14 cellular contexts compared by ENCODE assay signal in the genomic region with DNA sequence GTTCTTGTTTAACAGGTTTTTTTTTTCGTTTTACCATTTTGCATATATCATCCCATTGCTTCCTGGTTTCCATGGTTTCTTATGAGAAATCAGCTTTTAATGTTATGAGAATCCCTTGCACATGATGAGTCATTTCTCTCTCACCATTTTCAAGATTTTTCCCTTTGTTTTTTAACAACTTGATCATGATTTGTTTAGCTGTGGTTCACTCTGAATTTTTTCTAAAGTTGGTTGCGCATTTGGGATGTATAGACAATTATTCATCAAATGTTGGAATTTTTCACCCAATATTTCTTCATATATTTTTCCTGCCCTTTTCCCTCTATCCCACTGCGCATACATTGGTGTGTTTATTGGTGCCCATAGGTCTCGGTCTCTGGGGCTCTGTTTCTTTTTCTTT. TPM values are rescaled to one million over a fixed set of nuclear protein-coding genes. Genes with fewer than 3 reads are reported as not detected.
A peak's percentile ranks its signal among the peaks of the same experiment; 100 is the strongest.
DNase-seq lines count a peak whose midpoint lies in the region; ATAC-seq, FAIRE-seq and TF ChIP-seq lines count a peak whose summit lies in the region.
"Had no signal": no experiment of that assay in that cellular context is flagged by ENCODE, and none has a peak within 500 bp of the region (broad histone marks: within the 10 kb centered on the region; RNA-seq: fewer than 3 reads in every experiment).

No MANE protein-coding gene starts in this region.

- peak overlapping the region; percentile 55 for H3K4me2 ChIP-seq in astrocyte (ENCODE audit: low read length)

- intact Hi-C loops in CD8-positive, alpha-beta T cell (cut with DNase I, micrococcal nuclease), result no loop called here

- H3K9me3 ChIP-seq in astrocyte (ENCODE audit: insufficient read depth, low read depth, low read length), result peaks cover 3% of the 10 kb centered on the region
- no peaks in the 10 kb centered on the region for H3K9me3 ChIP-seq in CD8-positive, alpha-beta T cell (ENCODE audit: low read length)
- H3K9me3 ChIP-seq in right atrium auricular region, result peaks cover 0 to 14% of the 10 kb centered on the region in 2 donors
- H3K9me3 ChIP-seq: tibial artery had no signal

- TF ChIP-seq CTCF in astrocyte (IDR thresholded peaks at IDR 0.05; ENCODE audit: insufficient read depth, low read depth, low read length), result no peak
- no peak for TF ChIP-seq CTCF in CD8-positive, alpha-beta T cell (IDR thresholded peaks at IDR 0.05)
- no peak for TF ChIP-seq CTCF in right atrium auricular region (IDR thresholded peaks at IDR 0.05)

- H3K36me3 Mint-ChIP-seq in astrocyte (ENCODE audit: low read depth, unreplicated experiment), result peaks cover 2% of the 10 kb centered on the region
- no peaks in the 10 kb centered on the region for H3K36me3 Mint-ChIP-seq in CD8-positive, alpha-beta T cell
- H3K36me3 Mint-ChIP-seq: activated naive CD8-positive, alpha-beta T cell treated with anti-CD3 and anti-CD28 coated beads for 36 hours had no signal

- H3K9ac ChIP-seq in astrocyte (ENCODE audit: low read length), result peak overlapping the region; percentile 67

- peak; percentile 97 for FAIRE-seq in astrocyte (lab: Jason Lieb, UNC)

- ATAC-seq in CD8-positive, alpha-beta T cell, result no peak
- ATAC-seq in GM21786 (IDR thresholded peaks at IDR 0.05; ENCODE audit: unreplicated experiment) (no peak), GM21390 (IDR thresholded peaks at IDR 0.05; ENCODE audit: unreplicated experiment) (no peak)

- DNase-seq in A172 (ENCODE audit: low spot score) (peak; percentile 92), HCEC 1CT (peak; percentile 94), astrocyte (ENCODE audit: low read depth) (peak; percentile 97), glomerular visceral epithelial cell (ENCODE audit: extremely low spot score) (peak; percentile 85), right atrium auricular region (ENCODE audit: low spot score) (no peak)
- no peak for DNase-seq in CD8-positive, alpha-beta T cell
- DNase-seq: activated naive CD8-positive, alpha-beta T cell treated with anti-CD3 and anti-CD28 coated beads for 36 hours; effector CD8-positive, alpha-beta T cell; NCI-H2227 treated with DMSO at 0.1 percent for 48 hours; retina; T1000; tibial artery had no signal

- H3K9me3 Mint-ChIP-seq in astrocyte (ENCODE audit: unreplicated experiment), result peaks cover 5% of the 10 kb centered on the region
- H3K9me3 Mint-ChIP-seq in CD8-positive, alpha-beta T cell, result no peaks in the 10 kb centered on the region

- no peaks in the 10 kb centered on the region for H3K27me3 Mint-ChIP-seq in astrocyte (ENCODE audit: low read depth, unreplicated experiment)
- no peaks in the 10 kb centered on the region for H3K27me3 Mint-ChIP-seq in CD8-positive, alpha-beta T cell (ENCODE audit: low read depth)
- H3K27me3 Mint-ChIP-seq: activated naive CD8-positive, alpha-beta T cell treated with anti-CD3 and anti-CD28 coated beads for 36 hours had no signal

- no peak overlapping the region for H2AFZ ChIP-seq in astrocyte (ENCODE audit: low read depth, low read length)

- POLR2A ChIA-PET in CD8-positive, alpha-beta T cell (lab: Charles Lee), result no interaction called here

- no peak overlapping the region for H3K4me3 Mint-ChIP-seq in astrocyte (ENCODE audit: unreplicated experiment)
- H3K4me3 Mint-ChIP-seq in CD8-positive, alpha-beta T cell, result no peak overlapping the region
- H3K4me3 Mint-ChIP-seq: activated naive CD8-positive, alpha-beta T cell treated with anti-CD3 and anti-CD28 coated beads for 36 hours had no signal

- no peaks in the 10 kb centered on the region for H3K79me2 ChIP-seq in astrocyte (ENCODE audit: insufficient read depth, low read length)

- H3K4me3 ChIP-seq in astrocyte (ENCODE audit: insufficient read depth, low read depth, low read length) (no peak overlapping the region), right atrium auricular region (no peak overlapping the region)
- no peak overlapping the region for H3K4me3 ChIP-seq in CD8-positive, alpha-beta T cell (ENCODE audit: low read depth, low read length)
- H3K4me3 ChIP-seq: tibial artery had no signal

- CTCF ChIA-PET in CD8-positive, alpha-beta T cell (lab: Charles Lee), result no interaction called here

- H3K36me3 ChIP-seq in astrocyte (ENCODE audit: insufficient read depth, low read length) (no peaks in the 10 kb centered on the region), right atrium auricular region (no peaks in the 10 kb centered on the region)
- H3K36me3 ChIP-seq in CD8-positive, alpha-beta T cell (ENCODE audit: insufficient read depth, low read length), result no peaks in the 10 kb centered on the region
- H3K36me3 ChIP-seq: tibial artery had no signal

- peak overlapping the region; percentile 41 for H3K27ac Mint-ChIP-seq in astrocyte (ENCODE audit: unreplicated experiment)
- H3K27ac Mint-ChIP-seq in CD8-positive, alpha-beta T cell, result no peak overlapping the region
- H3K27ac Mint-ChIP-seq: activated naive CD8-positive, alpha-beta T cell treated with anti-CD3 and anti-CD28 coated beads for 36 hours had no signal

- no peaks in the 10 kb centered on the region for H3K27me3 ChIP-seq in astrocyte (ENCODE audit: insufficient read depth, low read length)
- no peaks in the 10 kb centered on the region for H3K27me3 ChIP-seq in CD8-positive, alpha-beta T cell (ENCODE audit: insufficient read depth, low read length)
- no peaks in the 10 kb centered on the region for H3K27me3 ChIP-seq in right atrium auricular region
- H3K27me3 ChIP-seq: tibial artery had no signal

- H3K27ac ChIP-seq in astrocyte (ENCODE audit: low read depth, low read length) (peak overlapping the region; percentile 87), right atrium auricular region (no peak overlapping the region)
- no peak overlapping the region for H3K27ac ChIP-seq in CD8-positive, alpha-beta T cell (ENCODE audit: low read depth, low read length)
- H3K27ac ChIP-seq: tibial artery had no signal

- peaks cover 34% of the 10 kb centered on the region for H3K4me1 Mint-ChIP-seq in astrocyte (ENCODE audit: low read depth, unreplicated experiment)
- no peaks in the 10 kb centered on the region for H3K4me1 Mint-ChIP-seq in CD8-positive, alpha-beta T cell (ENCODE audit: low read depth)
- H3K4me1 Mint-ChIP-seq: activated naive CD8-positive, alpha-beta T cell treated with anti-CD3 and anti-CD28 coated beads for 36 hours had no signal

- H4K20me1 ChIP-seq in astrocyte (ENCODE audit: insufficient read depth, low read length), result no peaks in the 10 kb centered on the region

- H3K4me1 ChIP-seq in astrocyte (ENCODE audit: insufficient read depth, low read length) (peaks cover 46% of the 10 kb centered on the region), right atrium auricular region (peaks cover 0 to 14% of the 10 kb centered on the region in 2 donors)
- H3K4me1 ChIP-seq in CD8-positive, alpha-beta T cell (ENCODE audit: insufficient read depth, low read length), result no peaks in the 10 kb centered on the region

RNA-seq across cellular contexts. Expression of a gene that starts 42.4 kb away (rescaled TPM):
- 114 and 117 TPM in 2 replicates for total RNA-seq in A172 (2014; rRNA removed; shearing (Covaris generic))
- 50.2 and 51.0 TPM in 2 replicates for total RNA-seq in astrocyte
- 10 to 100 TPM; 92.1 to 92.4 TPM for total RNA-seq in CD8-positive, alpha-beta T cell
- 10 to 100 TPM in 1 of 2 donors, 1 to 10 TPM in 1; 7.6 to 15.3 TPM for total RNA-seq in right atrium auricular region

Comparison
In these comparisons a context has a peak if more than half of its experiments do, and no peak if none do; other contexts are left out.
1. DNase-seq: peak in A172 (single experiment), HCEC 1CT (single experiment), astrocyte (single experiment) and glomerular visceral epithelial cell (single experiment); none in CD8-positive, alpha-beta T cell (0 of 7) and right atrium auricular region (single experiment).